Comparison of ENCODE assay signal across 21 cellular contexts in genomic region chr9:109797006-109797405, GRCh38.
"Had no signal": no experiment of that assay in that cellular context is flagged by ENCODE, and none has a peak within 500 bp of the region (broad histone marks: within the 10 kb centered on the region; RNA-seq: fewer than 3 reads in every experiment).

No MANE protein-coding gene starts in this region.

- DNase-seq: cortex of kidney; dorsolateral prefrontal cortex; effector memory CD4-positive, alpha-beta T cell; heart left ventricle; hippocampal formation; mesendoderm; naive B cell; sigmoid colon; stimulated activated CD4-positive, alpha-beta T cell treated with anti-CD3 and anti-CD28 coated beads, Interleukin-12 subunit alpha, Interleukin-12 subunit beta, amount 100 ng/mL, for 4 hours; stimulated activated naive CD8-positive, alpha-beta T cell treated with anti-CD3 and anti-CD28 coated beads, Interleukin-15, Interleukin-2, amounts not matched to agents 100 U/mL and 50 U/mL, for 24 hours; testis; transverse colon had no signal

- ATAC-seq: esophagus mucosa; heart left ventricle; stimulated activated naive CD8-positive, alpha-beta T cell treated with anti-CD3 and anti-CD28 coated beads, Interleukin-15, Interleukin-2, amounts not matched to agents 100 U/mL and 50 U/mL, for 24 hours had no signal

- H3K9ac ChIP-seq: parathyroid adenoma had no signal

- H3K9me3 Mint-ChIP-seq: central memory CD8-positive, alpha-beta T cell; naive B cell; nephron had no signal

- H3K27ac ChIP-seq: dorsolateral prefrontal cortex, parathyroid adenoma, prostate gland, sigmoid colon, skin epidermis, testis, transverse colon had no signal

- H3K36me3 Mint-ChIP-seq: naive B cell had no signal

- H2AFZ ChIP-seq: parathyroid adenoma had no signal

- H3K79me2 ChIP-seq: parathyroid adenoma had no signal

- H3K36me3 ChIP-seq: heart left ventricle, prostate gland, sigmoid colon, transverse colon had no signal

- H3K4me1 ChIP-seq: parathyroid adenoma, prostate gland, testis, transverse colon had no signal

- H3K27me3 ChIP-seq: dorsolateral prefrontal cortex, heart left ventricle, sigmoid colon, testis, transverse colon had no signal

- H3K27ac Mint-ChIP-seq: naive B cell, nephron had no signal

- H3K4me1 Mint-ChIP-seq: central memory CD8-positive, alpha-beta T cell; naive B cell had no signal

- H3K4me3 ChIP-seq: dorsolateral prefrontal cortex, heart left ventricle, lung, prostate gland, sigmoid colon, skin epidermis, testis, transverse colon had no signal

- FAIRE-seq: endometrium, frontal cortex had no signal

- H3K4me3 Mint-ChIP-seq: central memory CD8-positive, alpha-beta T cell; naive B cell; nephron had no signal

- H3K9me3 ChIP-seq: heart left ventricle, prostate gland, sigmoid colon, testis, transverse colon had no signal
